In the genomic region with DNA sequence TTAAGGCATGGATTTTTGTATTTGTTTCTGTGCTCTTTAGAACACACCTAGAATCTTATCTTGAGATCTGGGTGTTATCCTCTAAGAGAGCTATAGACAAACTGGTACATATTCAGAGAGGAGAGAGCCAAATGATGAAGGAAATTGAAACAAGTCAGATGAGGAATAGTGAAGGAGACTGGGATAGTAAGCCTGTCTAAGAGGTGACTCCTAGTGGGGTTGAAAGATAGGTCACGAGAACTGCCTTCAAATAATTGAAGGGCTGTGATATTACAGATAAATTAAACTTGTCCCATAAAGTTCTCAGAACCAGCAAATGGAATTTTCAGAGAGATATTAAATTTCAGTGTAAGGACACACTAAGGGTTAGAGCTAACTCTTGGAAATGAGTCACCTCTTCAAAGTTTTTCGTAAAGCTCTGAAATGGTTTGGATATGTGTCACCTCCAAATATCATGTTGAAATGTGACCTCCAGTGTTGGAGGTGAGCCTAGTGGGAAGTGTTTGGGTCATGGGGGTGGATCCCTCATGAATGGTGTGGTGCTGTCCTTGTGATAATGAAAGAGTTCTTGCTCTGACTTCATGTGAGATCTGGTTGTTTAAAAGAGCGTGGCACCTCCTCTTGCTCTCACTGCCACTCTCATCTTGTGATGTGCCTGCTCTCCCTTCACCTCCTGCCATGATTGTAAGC, we compare ENCODE assay signal across 11 cellular contexts.
DNase-seq lines count a peak whose midpoint lies in the region; ATAC-seq and TF ChIP-seq lines count a peak whose summit lies in the region.
"Had no signal": no experiment of that assay in that cellular context is flagged by ENCODE, and none has a peak within 500 bp of the region (broad histone marks: within the 10 kb centered on the region; RNA-seq: fewer than 3 reads in every experiment).

No MANE protein-coding gene starts in this region.

- no peak; the same call in 1 of the 2 replicates for TF ChIP-seq RAD21 in HCT116 (IDR thresholded peaks at IDR 0.05; ENCODE audit: low read depth)

- H3K9ac ChIP-seq in HCT116 (ENCODE audit: low read length): 0 out of 2 replicates have a peak overlapping the region, but pooled peaks have one; percentile 4

- no peaks in the 10 kb centered on the region for H3K9me2 ChIP-seq in HCT116 (ENCODE audit: insufficient read depth)

- intact Hi-C loops in HCT116 (cut with micrococcal nuclease) (no loop called here), uterus (cut with DNase I; ENCODE audit: low total_unique reads) (no loop called here)

- DNase-seq in AG04450 (ENCODE audit: low read depth, low spot score) (peak; percentile 80), HCT116 (ENCODE audit: low read depth, low spot score) (peak; percentile 84), kidney glomerular epithelial cell (lab: John Stamatoyannopoulos, UW) (peak; percentile 72), NCI-H128 (lab: John Stamatoyannopoulos, UW; ENCODE audit: unreplicated experiment) (no peak), uterus (no peak), NCI-H526 (lab: John Stamatoyannopoulos, UW) (no peak)
- DNase-seq in activated T-helper 9 cell treated with anti-CD3 and anti-CD28 coated beads, Interleukin-2, amount 50 U/mL, for 16 hours (ENCODE audit: low read depth): peak; percentile 2
- DNase-seq: NCI-H1436, WERI-Rb-1 had no signal

- H3K27ac ChIP-seq in AG04450 (ENCODE audit: low read depth, low read length) (peak overlapping the region; percentile 42), HCT116 (ENCODE audit: low read depth, low read length) (peak overlapping the region; percentile 71), uterus (peak overlapping the region in 1 of 2 donors; percentile 7)
- H3K27ac ChIP-seq: WERI-Rb-1 had no signal

- peaks cover 9% of the 10 kb centered on the region for H3K79me2 ChIP-seq in HCT116 (ENCODE audit: insufficient read depth, low read length)

- TF ChIP-seq POLR2A in HCT116 (IDR thresholded peaks at IDR 0.05; ENCODE audit: borderline replicate concordance, extremely low read depth, insufficient read depth, insufficient read length) (no peak), uterus (IDR thresholded peaks at IDR 0.05) (no peak)

- POLR2A ChIA-PET in AG04450 (lab: Yijun Ruan, JAX): interaction anchor here (0.6 kb wide), 1 partner anchor 414 kb away, joined by 4 read pairs; no protein-coding TSS in a partner anchor
- POLR2A ChIA-PET in HCT116 (lab: Charles Lee): no interaction called here

- no peak overlapping the region for H2AFZ ChIP-seq in HCT116 (ENCODE audit: low read depth, low read length, poor library complexity, severe bottlenecking)

- no peaks in the 10 kb centered on the region for H4K20me1 ChIP-seq in HCT116 (ENCODE audit: insufficient read depth)

- no TSS peak for BruUV-seq in HCT116 (replicated peaks; lab: Mats Ljungman, UMichigan)

- H3K9me3 ChIP-seq in AG04450 (ENCODE audit: control insufficient read depth, insufficient read depth, low read length): no peaks in the 10 kb centered on the region
- no peaks in the 10 kb centered on the region for H3K9me3 ChIP-seq in HCT116 (ENCODE audit: control insufficient read depth in 1 of 2, insufficient read depth in 1 of 2, low read depth in 1 of 2, low read length in 2 of 2)
- no peaks in the 10 kb centered on the region for H3K9me3 ChIP-seq in uterus
- H3K9me3 ChIP-seq: HAP-1 had no signal

- H3K36me3 ChIP-seq in HCT116 (ENCODE audit: control insufficient read depth in 1 of 2, insufficient read depth in 2 of 2, low read length in 2 of 2): no peaks in the 10 kb centered on the region
- H3K36me3 ChIP-seq in uterus: no peaks in the 10 kb centered on the region
- H3K36me3 ChIP-seq: HAP-1, WERI-Rb-1 had no signal

- no peak for TF ChIP-seq CTCF in AG04450 (IDR thresholded peaks at IDR 0.05; ENCODE audit: low read depth, low read length)
- TF ChIP-seq CTCF in HCT116 (IDR thresholded peaks at IDR 0.05 in 2 of 3, conservative IDR thresholded peaks at IDR 0.05 in 1 of 3; ENCODE audit: borderline replicate concordance in 1 of 3, insufficient read depth in 1 of 3, low read depth in 2 of 3, low read length in 2 of 3): no peak
- TF ChIP-seq CTCF in uterus (IDR thresholded peaks at IDR 0.05): no peak

- peaks cover 35 to 63% of the 10 kb centered on the region in 2 experiments for H3K4me1 ChIP-seq in HCT116 (ENCODE audit: control insufficient read depth in 1 of 2, insufficient read depth in 2 of 2, low read length in 2 of 2)
- no peaks in the 10 kb centered on the region for H3K4me1 ChIP-seq in uterus
- H3K4me1 ChIP-seq: HAP-1 had no signal

- CTCF ChIA-PET in AG04450 (lab: Charles Lee): interaction anchor here (0.5 to 0.8 kb wide), 2 partner anchors 224 to 352 kb away, joined by 3 read pairs; no protein-coding TSS in a partner anchor
- CTCF ChIA-PET in HCT116 (lab: Charles Lee): interaction anchor here (1.3 kb wide), 1 partner anchor 13 kb away, joined by 3 read pairs; no protein-coding TSS in a partner anchor

- ATAC-seq in HCT116 (peak; percentile 85), HG02981 (IDR thresholded peaks at IDR 0.05; ENCODE audit: unreplicated experiment) (no peak)

- H3K27me3 ChIP-seq in AG04450 (ENCODE audit: control insufficient read depth, insufficient read depth, low read length) (no peaks in the 10 kb centered on the region), HCT116 (ENCODE audit: insufficient read depth, low read length) (no peaks in the 10 kb centered on the region), uterus (no peaks in the 10 kb centered on the region)

- no peak overlapping the region for H3K4me3 ChIP-seq in AG04450 (ENCODE audit: low read depth, low read length)
- H3K4me3 ChIP-seq in HCT116 (replicated peaks in 1 of 2; ENCODE audit: low read depth in 1 of 2, low read length in 2 of 2): peak overlapping the region in 1 of 2 experiments; percentile 29; a peak in 2 of 4 replicates
- no peak overlapping the region for H3K4me3 ChIP-seq in uterus
- H3K4me3 ChIP-seq: HAP-1 had no signal

- peak overlapping the region; percentile 61 for H3K4me2 ChIP-seq in HCT116 (ENCODE audit: low read length)

- RAD21 ChIA-PET in HCT116 (lab: Charles Lee; ENCODE audit: low non-redundant PET in 1 of 2, low total read pairs in 2 of 2, uncharacterized antibody in 2 of 2, unreplicated experiment in 2 of 2): interaction anchor here in 1 of 2 experiments (0.6 kb wide), 1 partner anchor 403 kb away, joined by 3 read pairs; no protein-coding TSS in a partner anchor

TF ChIP-seq in HCT116, 20 proteins besides CTCF, POLR2A, EP300 and RAD21 (continues in another document):
- no peak for TF ChIP-seq EZH2 (IDR thresholded peaks at IDR 0.05)
- TF ChIP-seq, protein P1, sequence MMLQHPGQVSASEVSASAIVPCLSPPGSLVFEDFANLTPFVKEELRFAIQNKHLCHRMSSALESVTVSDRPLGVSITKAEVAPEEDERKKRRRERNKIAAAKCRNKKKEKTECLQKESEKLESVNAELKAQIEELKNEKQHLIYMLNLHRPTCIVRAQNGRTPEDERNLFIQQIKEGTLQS (IDR thresholded peaks at IDR 0.05): no peak
- TF ChIP-seq SIN3A (IDR thresholded peaks at IDR 0.05; ENCODE audit: low read depth): no peak; the same call in 1 of the 2 replicates
- TF ChIP-seq FOSL1 (IDR thresholded peaks at IDR 0.05; ENCODE audit: low read depth): peak; percentile 97
- peak; percentile 65; the same call in 1 of the 2 replicates for TF ChIP-seq SRF (IDR thresholded peaks at IDR 0.05; ENCODE audit: low read depth)
- TF ChIP-seq, protein P2, sequence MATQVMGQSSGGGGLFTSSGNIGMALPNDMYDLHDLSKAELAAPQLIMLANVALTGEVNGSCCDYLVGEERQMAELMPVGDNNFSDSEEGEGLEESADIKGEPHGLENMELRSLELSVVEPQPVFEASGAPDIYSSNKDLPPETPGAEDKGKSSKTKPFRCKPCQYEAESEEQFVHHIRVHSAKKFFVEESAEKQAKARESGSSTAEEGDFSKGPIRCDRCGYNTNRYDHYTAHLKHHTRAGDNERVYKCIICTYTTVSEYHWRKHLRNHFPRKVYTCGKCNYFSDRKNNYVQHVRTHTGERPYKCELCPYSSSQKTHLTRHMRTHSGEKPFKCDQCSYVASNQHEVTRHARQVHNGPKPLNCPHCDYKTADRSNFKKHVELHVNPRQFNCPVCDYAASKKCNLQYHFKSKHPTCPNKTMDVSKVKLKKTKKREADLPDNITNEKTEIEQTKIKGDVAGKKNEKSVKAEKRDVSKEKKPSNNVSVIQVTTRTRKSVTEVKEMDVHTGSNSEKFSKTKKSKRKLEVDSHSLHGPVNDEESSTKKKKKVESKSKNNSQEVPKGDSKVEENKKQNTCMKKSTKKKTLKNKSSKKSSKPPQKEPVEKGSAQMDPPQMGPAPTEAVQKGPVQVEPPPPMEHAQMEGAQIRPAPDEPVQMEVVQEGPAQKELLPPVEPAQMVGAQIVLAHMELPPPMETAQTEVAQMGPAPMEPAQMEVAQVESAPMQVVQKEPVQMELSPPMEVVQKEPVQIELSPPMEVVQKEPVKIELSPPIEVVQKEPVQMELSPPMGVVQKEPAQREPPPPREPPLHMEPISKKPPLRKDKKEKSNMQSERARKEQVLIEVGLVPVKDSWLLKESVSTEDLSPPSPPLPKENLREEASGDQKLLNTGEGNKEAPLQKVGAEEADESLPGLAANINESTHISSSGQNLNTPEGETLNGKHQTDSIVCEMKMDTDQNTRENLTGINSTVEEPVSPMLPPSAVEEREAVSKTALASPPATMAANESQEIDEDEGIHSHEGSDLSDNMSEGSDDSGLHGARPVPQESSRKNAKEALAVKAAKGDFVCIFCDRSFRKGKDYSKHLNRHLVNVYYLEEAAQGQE (IDR thresholded peaks at IDR 0.05; ENCODE audit: low read depth): no peak
- peak; percentile 30; the same call in 1 of the 2 replicates for TF ChIP-seq POLR2AphosphoS5 (IDR thresholded peaks at IDR 0.05; ENCODE audit: low read depth, low read length)
- TF ChIP-seq, protein P3, sequence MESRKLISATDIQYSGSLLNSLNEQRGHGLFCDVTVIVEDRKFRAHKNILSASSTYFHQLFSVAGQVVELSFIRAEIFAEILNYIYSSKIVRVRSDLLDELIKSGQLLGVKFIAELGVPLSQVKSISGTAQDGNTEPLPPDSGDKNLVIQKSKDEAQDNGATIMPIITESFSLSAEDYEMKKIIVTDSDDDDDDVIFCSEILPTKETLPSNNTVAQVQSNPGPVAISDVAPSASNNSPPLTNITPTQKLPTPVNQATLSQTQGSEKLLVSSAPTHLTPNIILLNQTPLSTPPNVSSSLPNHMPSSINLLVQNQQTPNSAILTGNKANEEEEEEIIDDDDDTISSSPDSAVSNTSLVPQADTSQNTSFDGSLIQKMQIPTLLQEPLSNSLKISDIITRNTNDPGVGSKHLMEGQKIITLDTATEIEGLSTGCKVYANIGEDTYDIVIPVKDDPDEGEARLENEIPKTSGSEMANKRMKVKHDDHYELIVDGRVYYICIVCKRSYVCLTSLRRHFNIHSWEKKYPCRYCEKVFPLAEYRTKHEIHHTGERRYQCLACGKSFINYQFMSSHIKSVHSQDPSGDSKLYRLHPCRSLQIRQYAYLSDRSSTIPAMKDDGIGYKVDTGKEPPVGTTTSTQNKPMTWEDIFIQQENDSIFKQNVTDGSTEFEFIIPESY (IDR thresholded peaks at IDR 0.05; ENCODE audit: extremely low read depth, insufficient replicate concordance, low read length): no peak
- TF ChIP-seq YY1 (IDR thresholded peaks at IDR 0.05; ENCODE audit: extremely low read depth, insufficient replicate concordance, low read depth, low read length): no peak
- no peak for TF ChIP-seq EGR1 (IDR thresholded peaks at IDR 0.05; ENCODE audit: low read depth)

Comparison
In these comparisons a context has a peak if more than half of its experiments do, and no peak if none do; other contexts are left out.
1. DNase-seq: peak in AG04450 (single experiment), HCT116 (single experiment), activated T-helper 9 cell treated with anti-CD3 and anti-CD28 coated beads, Interleukin-2, amount 50 U/mL, for 16 hours (single experiment) and kidney glomerular epithelial cell (single experiment); none in NCI-H128 (single experiment), uterus (0 of 2) and NCI-H526 (0 of 2).